29 cellular contexts compared by ENCODE assay signal in the genomic region with DNA sequence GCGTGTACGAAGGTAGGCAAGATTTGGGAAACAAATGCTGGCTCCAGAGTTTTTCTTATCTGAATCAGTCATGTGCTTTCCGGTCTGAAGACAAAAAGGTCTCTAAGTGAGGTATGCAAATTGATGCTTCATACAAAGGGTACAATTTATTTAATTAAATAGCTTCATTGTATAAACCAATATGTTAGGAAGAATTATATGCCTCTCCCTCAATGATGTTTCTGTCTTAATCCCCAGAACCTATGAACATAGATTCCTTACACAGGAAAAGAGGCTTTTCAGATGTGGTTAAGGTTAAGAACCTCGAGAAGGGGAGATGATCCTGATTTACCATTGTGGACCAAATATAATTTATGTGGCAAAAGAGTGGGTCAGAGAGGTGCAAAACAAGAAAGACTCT.
"Had no signal": no experiment of that assay in that cellular context is flagged by ENCODE, and none has a peak within 500 bp of the region (broad histone marks: within the 10 kb centered on the region; RNA-seq: fewer than 3 reads in every experiment).

No MANE protein-coding gene starts in this region.

- DNase-seq: activated B cell treated with CpG ODN at 0.5 μM for 24 hours; activated CD4-positive, alpha-beta memory T cell treated with anti-CD3 and anti-CD28 coated beads for 36 hours; activated CD4-positive, alpha-beta T cell treated with anti-CD3 and anti-CD28 coated beads for 36 hours; activated CD4-positive, alpha-beta T cell treated with anti-CD3 and anti-CD28 coated beads, Interleukin-2, amount 10 ng/mL, durations not matched to agents 24 days and 14 days; activated CD8-positive, alpha-beta memory T cell treated with anti-CD3 and anti-CD28 coated beads, Interleukin-2, amount 10 ng/mL, durations not matched to agents 7 days and 5 days; activated CD8-positive, alpha-beta memory T cell treated with anti-CD3 and anti-CD28 coated beads, Interleukin-2, amount 50 U/mL, for 4 hours; activated CD8-positive, alpha-beta T cell treated with anti-CD3 and anti-CD28 coated beads, Interleukin-2, amount 10 ng/mL, durations not matched to agents 7 days and 5 days; activated effector memory CD4-positive, alpha-beta T cell treated with anti-CD3 and anti-CD28 coated beads, Interleukin-2, amount 50 U/mL, for 16 hours; activated naive CD4-positive, alpha-beta T cell treated with anti-CD3 and anti-CD28 coated beads for 36 hours; activated naive CD8-positive, alpha-beta T cell treated with anti-CD3 and anti-CD28 coated beads for 36 hours; activated naive CD8-positive, alpha-beta T cell treated with anti-CD3 and anti-CD28 coated beads, Interleukin-2, amount 50 U/mL, for 24 hours; activated T-cell treated with anti-CD3 and anti-CD28 coated beads, Interleukin-2, amount 50 U/mL, for 1 hour; activated T-cell treated with anti-CD3 and anti-CD28 coated beads, Interleukin-2, amount 50 U/mL, for 48 hours; adrenal gland; amygdala; aorta; body of pancreas; caudate nucleus; cortex of kidney; effector CD8-positive, alpha-beta T cell; esophagus squamous epithelium; foreskin melanocyte; heart left ventricle; hypothalamus; T1000; WERI-Rb-1 had no signal

- H3K4me3 ChIP-seq: adrenal gland, body of pancreas, esophagus squamous epithelium, gastroesophageal sphincter, heart left ventricle had no signal

- H3K36me3 ChIP-seq: adrenal gland, esophagus squamous epithelium, gastroesophageal sphincter, heart left ventricle, WERI-Rb-1 had no signal

- H3K27ac ChIP-seq: adrenal gland, body of pancreas, epithelial cell of prostate, esophagus squamous epithelium, gastroesophageal sphincter, heart left ventricle, WERI-Rb-1 had no signal

- H3K27me3 ChIP-seq: adrenal gland, body of pancreas, esophagus squamous epithelium, gastroesophageal sphincter, heart left ventricle had no signal

- H3K9me3 ChIP-seq: adrenal gland, body of pancreas, esophagus squamous epithelium, gastroesophageal sphincter had no signal

- H3K4me1 ChIP-seq: adrenal gland, body of pancreas, esophagus squamous epithelium, gastroesophageal sphincter, heart left ventricle had no signal

- ATAC-seq: activated CD4-positive, alpha-beta T cell treated with anti-CD3 and anti-CD28 coated beads for 36 hours; activated CD4-positive, CD25-positive, alpha-beta regulatory T cell treated with anti-CD3 and anti-CD28 coated beads, Interleukin-2, amount 50 U/mL, for 24 hours; activated CD8-positive, alpha-beta memory T cell treated with anti-CD3 and anti-CD28 coated beads, Interleukin-2, amount 10 ng/mL, durations not matched to agents 7 days and 5 days; activated CD8-positive, alpha-beta T cell treated with anti-CD3 and anti-CD28 coated beads, Interleukin-2, amount 10 ng/mL, durations not matched to agents 7 days and 5 days; activated naive CD8-positive, alpha-beta T cell treated with anti-CD3 and anti-CD28 coated beads, Interleukin-2, amount 50 U/mL, for 24 hours; body of pancreas; gastroesophageal sphincter; heart left ventricle had no signal
